In genomic region chr4:52545099-52546069, GRCh38 we compare ENCODE assay signal across 8 cellular contexts.
A peak's percentile ranks its signal among the peaks of the same experiment; 100 is the strongest.
DNase-seq lines count a peak whose midpoint lies in the region; ATAC-seq and TF ChIP-seq lines count a peak whose summit lies in the region.

No MANE protein-coding gene starts in this region.

- no peaks in the 10 kb centered on the region for H3K36me3 ChIP-seq in body of pancreas (replicated peaks in 1 of 2; ENCODE audit: insufficient read depth in 1 of 2, low read depth in 2 of 2)

- peak; percentile 98 for TF ChIP-seq CTCF in NB4 (IDR thresholded peaks at IDR 0.05; ENCODE audit: low read depth, low read length)
- peak; percentile 89 to 96 (median 89) for TF ChIP-seq CTCF in body of pancreas (IDR thresholded peaks at IDR 0.05)

- intact Hi-C loops in body of pancreas (cut with DNase I) = loop anchor here (5.0 kb wide), 1 partner anchor 437 kb away; no protein-coding TSS in a partner anchor

- H3K9me3 ChIP-seq in body of pancreas = no peaks in the 10 kb centered on the region

- 26 to 28% methylated on average over 10 to 13 of the region's 13 CpGs for WGBS in body of pancreas, 2 donors

- ATAC-seq in body of pancreas = peak; percentile 86
- no peak for ATAC-seq in HG03457 (IDR thresholded peaks at IDR 0.05; ENCODE audit: unreplicated experiment)

- H3K27ac ChIP-seq in body of pancreas = no peak overlapping the region

- TF ChIP-seq POLR2A in NB4 (IDR thresholded peaks at IDR 0.05; ENCODE audit: extremely low read depth, insufficient read length) (no peak), body of pancreas (IDR thresholded peaks at IDR 0.05) (no peak)

- no peaks in the 10 kb centered on the region for H3K27me3 ChIP-seq in body of pancreas

- peak; percentile 67 for DNase-seq in EL
- DNase-seq in GOT3 (lab: John Stamatoyannopoulos, UW) = peak; percentile 6
- DNase-seq in NB4 (ENCODE audit: low read depth) = peak; percentile 62
- peak; percentile 54 for DNase-seq in T-helper 9 cell
- DNase-seq in body of pancreas = peak; percentile 81 to 88 (median 84)
- peak; percentile 51 for DNase-seq in iPS DF 4.7 (ENCODE audit: extremely low read depth, low spot score)
- DNase-seq in stimulated activated CD4-positive, alpha-beta T cell treated with anti-CD3 and anti-CD28 coated beads, Interleukin-12 subunit alpha, Interleukin-12 subunit beta, amount 100 ng/mL, for 24 hours (ENCODE audit: low read depth in 2 of 2) = peak; percentile 28 to 52

- H3K4me1 ChIP-seq in body of pancreas = no peaks in the 10 kb centered on the region

- H3K4me3 ChIP-seq in NB4 (ENCODE audit: low read depth, low read length) = no peak overlapping the region
- no peak overlapping the region for H3K4me3 ChIP-seq in body of pancreas

Comparison
In these comparisons a context has a peak if more than half of its experiments do, and no peak if none do; other contexts are left out.
1. DNase-seq: peak in every context shown above with its lines; median percentile 84 in body of pancreas; 67 in EL; 62 in NB4; 54 in T-helper 9 cell; 51 in iPS DF 4.7; 40 in stimulated activated CD4-positive, alpha-beta T cell treated with anti-CD3 and anti-CD28 coated beads, Interleukin-12 subunit alpha, Interleukin-12 subunit beta, amount 100 ng/mL, for 24 hours; 6 in GOT3.